ENCODE assay signal across 10 cellular contexts in the genomic region with DNA sequence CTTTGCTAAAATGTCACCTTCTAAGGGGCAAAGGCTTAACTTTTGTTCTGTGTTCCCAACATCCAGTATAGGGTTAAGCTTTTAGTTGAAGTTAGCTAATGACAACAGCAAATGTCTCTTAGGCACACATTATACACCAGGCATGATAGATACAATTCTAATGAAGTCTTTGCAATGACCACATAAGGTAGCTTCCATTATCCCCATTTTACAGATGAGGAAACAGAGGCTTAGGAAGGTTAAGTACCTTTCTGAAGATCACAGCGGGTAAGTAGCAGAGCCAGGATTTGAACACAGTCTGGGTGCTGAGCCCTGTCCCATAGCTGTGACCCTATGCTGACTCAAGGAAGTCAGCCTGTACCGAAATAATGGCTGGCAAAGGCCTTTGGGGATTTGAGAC. TPM values are rescaled to one million over a fixed set of nuclear protein-coding genes. Genes with fewer than 3 reads are reported as not detected.
DNase-seq lines count a peak whose midpoint lies in the region; ATAC-seq and TF ChIP-seq lines count a peak whose summit lies in the region.
"Had no signal": no experiment of that assay in that cellular context is flagged by ENCODE, and none has a peak within 500 bp of the region (broad histone marks: within the 10 kb centered on the region; RNA-seq: fewer than 3 reads in every experiment).

No MANE protein-coding gene starts in this region.

- H3K27ac Mint-ChIP-seq in stimulated activated naive CD8-positive, alpha-beta T cell treated with anti-CD3 and anti-CD28 coated beads, Interleukin-15, Interleukin-2, amounts not matched to agents 100 ng/mL and 50 ng/mL, for 24 hours: peak overlapping the region; percentile 94
- peak overlapping the region; percentile 24 for H3K27ac Mint-ChIP-seq in activated B cell treated with CpG ODN at 0.5 μM for 24 hours
- H3K27ac Mint-ChIP-seq in immature natural killer cell: peak overlapping the region; percentile 56 to 97 (median 94)

- H3K4me3 Mint-ChIP-seq in stimulated activated naive CD8-positive, alpha-beta T cell treated with anti-CD3 and anti-CD28 coated beads, Interleukin-15, Interleukin-2, amounts not matched to agents 100 ng/mL and 50 ng/mL, for 24 hours: peak overlapping the region; percentile 93
- H3K4me3 Mint-ChIP-seq in activated B cell treated with CpG ODN at 0.5 μM for 24 hours (peak overlapping the region; percentile 100), immature natural killer cell (peak overlapping the region; percentile 90 to 95 (median 94))

- TF ChIP-seq CTCF in activated B cell treated with CpG ODN at 0.5 μM for 24 hours (IDR thresholded peaks at IDR 0.05): no peak

- H3K4me1 Mint-ChIP-seq in stimulated activated naive CD8-positive, alpha-beta T cell treated with anti-CD3 and anti-CD28 coated beads, Interleukin-15, Interleukin-2, amounts not matched to agents 100 ng/mL and 50 ng/mL, for 24 hours (ENCODE audit: low read depth): peaks cover 46% of the 10 kb centered on the region
- H3K4me1 Mint-ChIP-seq in activated B cell treated with CpG ODN at 0.5 μM for 24 hours: peaks cover 43% of the 10 kb centered on the region
- peaks cover 39 to 63% of the 10 kb centered on the region in 2 donors for H3K4me1 Mint-ChIP-seq in immature natural killer cell

- no peaks in the 10 kb centered on the region for H3K9me3 Mint-ChIP-seq in stimulated activated naive CD8-positive, alpha-beta T cell treated with anti-CD3 and anti-CD28 coated beads, Interleukin-15, Interleukin-2, amounts not matched to agents 100 ng/mL and 50 ng/mL, for 24 hours
- no peaks in the 10 kb centered on the region for H3K9me3 Mint-ChIP-seq in activated B cell treated with CpG ODN at 0.5 μM for 24 hours
- no peaks in the 10 kb centered on the region for H3K9me3 Mint-ChIP-seq in immature natural killer cell

- no peak for ATAC-seq in stimulated activated naive CD8-positive, alpha-beta T cell treated with anti-CD3 and anti-CD28 coated beads, Interleukin-15, Interleukin-2, amounts not matched to agents 100 U/mL and 50 U/mL, for 24 hours
- ATAC-seq in activated B cell treated with CpG ODN at 0.5 μM for 24 hours (ENCODE audit: low read depth) (no peak), HG03439 (IDR thresholded peaks at IDR 0.05; ENCODE audit: unreplicated experiment) (no peak), HG03571 (IDR thresholded peaks at IDR 0.05; ENCODE audit: unreplicated experiment) (no peak), HG02763 (IDR thresholded peaks at IDR 0.05; ENCODE audit: unreplicated experiment) (no peak)

- intact Hi-C loops in activated B cell treated with CpG ODN at 0.5 μM for 24 hours (cut with micrococcal nuclease): no loop called here

- CTCF ChIA-PET in activated B cell treated with CpG ODN at 0.5 μM for 24 hours (lab: Charles Lee): no interaction called here

- no peak for DNase-seq in stimulated activated naive CD8-positive, alpha-beta T cell treated with anti-CD3 and anti-CD28 coated beads, Interleukin-15, Interleukin-2, amounts not matched to agents 100 U/mL and 50 U/mL, for 24 hours
- DNase-seq in activated B cell treated with CpG ODN at 0.5 μM for 24 hours (no peak), immature natural killer cell (no peak), iPS-NIHi11 (ENCODE audit: low spot score) (no peak)
- DNase-seq: activated CD8-positive, alpha-beta memory T cell treated with anti-CD3 and anti-CD28 coated beads, Interleukin-2, amount 50 U/mL, for 48 hours; NCI-H2029 had no signal

- H3K27me3 Mint-ChIP-seq in stimulated activated naive CD8-positive, alpha-beta T cell treated with anti-CD3 and anti-CD28 coated beads, Interleukin-15, Interleukin-2, amounts not matched to agents 100 ng/mL and 50 ng/mL, for 24 hours: no peaks in the 10 kb centered on the region
- H3K27me3 Mint-ChIP-seq in activated B cell treated with CpG ODN at 0.5 μM for 24 hours (no peaks in the 10 kb centered on the region), immature natural killer cell (ENCODE audit: low read depth in 3 of 3) (peaks cover 12 to 25% (median 17%) of the 10 kb centered on the region in 3 donors)

- peaks cover 48% of the 10 kb centered on the region for H3K36me3 Mint-ChIP-seq in stimulated activated naive CD8-positive, alpha-beta T cell treated with anti-CD3 and anti-CD28 coated beads, Interleukin-15, Interleukin-2, amounts not matched to agents 100 ng/mL and 50 ng/mL, for 24 hours (ENCODE audit: low read depth)
- H3K36me3 Mint-ChIP-seq in activated B cell treated with CpG ODN at 0.5 μM for 24 hours (ENCODE audit: low read depth) (peaks cover 63% of the 10 kb centered on the region), immature natural killer cell (peaks cover 20 to 34% (median 21%) of the 10 kb centered on the region in 3 donors)

- POLR2A ChIA-PET in activated B cell treated with CpG ODN at 0.5 μM for 24 hours (lab: Charles Lee): interaction anchor here (5.0 kb wide), 1 partner anchor 32 kb away, joined by 189 read pairs; a partner anchor contains a TSS

RNA-seq across cellular contexts. Expression of a gene that starts 1.9 kb away (rescaled TPM):
- 93.7 and 113 TPM in 2 replicates for total RNA-seq in activated B cell treated with CpG ODN at 0.5 μM for 24 hours
- polyA plus RNA-seq in immature natural killer cell: 100 to 1,000 TPM; 265 to 362 (median 279) TPM

RNA-seq across cellular contexts. Expression of a gene that starts 2.2 kb away (rescaled TPM):
- total RNA-seq in activated B cell treated with CpG ODN at 0.5 μM for 24 hours: 105 and 134 TPM in 2 replicates
- 10 to 100 TPM; 20.7 to 43.3 (median 30.0) TPM for polyA plus RNA-seq in immature natural killer cell

RNA-seq across cellular contexts. Expression of a gene that starts 28.0 kb away (rescaled TPM):
- total RNA-seq in activated B cell treated with CpG ODN at 0.5 μM for 24 hours: 8.4 and 13.4 TPM in 2 replicates
- 1 to 10 TPM in 2 of 3 donors, under 1 TPM in 1; 0.83 to 3.7 (median 1.4) TPM for polyA plus RNA-seq in immature natural killer cell

RNA-seq across cellular contexts. Expression of a gene that starts 28.1 kb away (rescaled TPM):
- 46.2 and 60.9 TPM in 2 replicates for total RNA-seq in activated B cell treated with CpG ODN at 0.5 μM for 24 hours
- 10 to 100 TPM; 18.4 to 26.6 (median 22.2) TPM for polyA plus RNA-seq in immature natural killer cell

RNA-seq across cellular contexts. Expression of a gene that starts 36.1 kb away (rescaled TPM):
- total RNA-seq in activated B cell treated with CpG ODN at 0.5 μM for 24 hours: 300 and 312 TPM in 2 replicates
- polyA plus RNA-seq in immature natural killer cell: 100 to 1,000 TPM; 582 to 834 (median 626) TPM

Comparison
In these comparisons a context has a peak if more than half of its experiments do, and no peak if none do; other contexts are left out.
1. H3K27ac Mint-ChIP-seq: peak in every context shown above with its lines; median percentile 94 in immature natural killer cell; 94 in stimulated activated naive CD8-positive, alpha-beta T cell treated with anti-CD3 and anti-CD28 coated beads, Interleukin-15, Interleukin-2, amounts not matched to agents 100 ng/mL and 50 ng/mL, for 24 hours; 24 in activated B cell treated with CpG ODN at 0.5 μM for 24 hours.